27 cellular contexts compared by ENCODE assay signal in genomic region chr2:7588295-7588694, GRCh38.
DNase-seq lines count a peak whose midpoint lies in the region; ATAC-seq and TF ChIP-seq lines count a peak whose summit lies in the region.
"Had no signal": no experiment of that assay in that cellular context is flagged by ENCODE, and none has a peak within 500 bp of the region (broad histone marks: within the 10 kb centered on the region; RNA-seq: fewer than 3 reads in every experiment).

No MANE protein-coding gene starts in this region.

- H3K4me1 ChIP-seq in GM23248 (ENCODE audit: insufficient read depth) (no peaks in the 10 kb centered on the region), mesenchymal stem cell (ENCODE audit: control insufficient read depth, insufficient read depth, low read depth, low read length) (no peaks in the 10 kb centered on the region), right lobe of liver (no peaks in the 10 kb centered on the region)
- H3K4me1 ChIP-seq: A549, left lung, pancreas, right atrium auricular region had no signal

- POLR2A ChIA-PET in activated CD4-positive, alpha-beta T cell treated with anti-CD3 and anti-CD28 coated beads for 36 hours (lab: Charles Lee): no interaction called here
- POLR2A ChIA-PET in activated CD4-positive, alpha-beta T cell treated with anti-CD3 and anti-CD28 coated beads, Interleukin-2, amount 10 ng/mL, durations not matched to agents 7 days and 5 days (lab: Charles Lee): no interaction called here

- peak overlapping the region; percentile 71 for H3K27ac Mint-ChIP-seq in activated CD4-positive, alpha-beta T cell treated with anti-CD3 and anti-CD28 coated beads for 36 hours
- H3K27ac Mint-ChIP-seq in activated CD4-positive, alpha-beta T cell treated with anti-CD3 and anti-CD28 coated beads, Interleukin-2, amount 10 ng/mL, durations not matched to agents 7 days and 5 days: no peak overlapping the region
- peak overlapping the region; percentile 61 for H3K27ac Mint-ChIP-seq in activated T-helper 1 cell treated with anti-CD3 and anti-CD28 coated beads, Interleukin-12 subunit alpha, Interleukin-12 subunit beta, Interleukin-2, Interleukin-4 antibody, amounts not matched to agents 30 ng/mL and 10 ng/mL and 1 ng/mL, durations not matched to agents 14 hours and 24 hours and 36 hours
- H3K27ac Mint-ChIP-seq: GM23338, nephron progenitor cell, WTC11 had no signal

- no peak overlapping the region for H4K91ac ChIP-seq in mesenchymal stem cell (ENCODE audit: low read length)

- no peaks in the 10 kb centered on the region for H3K27me3 ChIP-seq in GM23248 (replicated peaks; ENCODE audit: insufficient read depth)
- peaks cover 0 to 10% of the 10 kb centered on the region in 2 experiments for H3K27me3 ChIP-seq in mesenchymal stem cell (ENCODE audit: control insufficient read depth in 1 of 2, insufficient read depth in 1 of 2, low read length in 2 of 2)
- no peaks in the 10 kb centered on the region for H3K27me3 ChIP-seq in right lobe of liver
- H3K27me3 ChIP-seq: left lung, pancreas, right atrium auricular region had no signal

- no peaks in the 10 kb centered on the region for H3K79me2 ChIP-seq in GM23248 (ENCODE audit: insufficient read depth)

- CTCF ChIA-PET in activated CD4-positive, alpha-beta T cell treated with anti-CD3 and anti-CD28 coated beads for 36 hours (lab: Charles Lee): no interaction called here
- CTCF ChIA-PET in activated CD4-positive, alpha-beta T cell treated with anti-CD3 and anti-CD28 coated beads, Interleukin-2, amount 10 ng/mL, durations not matched to agents 7 days and 5 days (lab: Charles Lee): no interaction called here

- peaks cover 41% of the 10 kb centered on the region for H3K4me1 Mint-ChIP-seq in activated CD4-positive, alpha-beta T cell treated with anti-CD3 and anti-CD28 coated beads for 36 hours
- H3K4me1 Mint-ChIP-seq in activated CD4-positive, alpha-beta T cell treated with anti-CD3 and anti-CD28 coated beads, Interleukin-2, amount 10 ng/mL, durations not matched to agents 7 days and 5 days: peaks cover 9% of the 10 kb centered on the region
- peaks cover 37% of the 10 kb centered on the region for H3K4me1 Mint-ChIP-seq in activated T-helper 1 cell treated with anti-CD3 and anti-CD28 coated beads, Interleukin-12 subunit alpha, Interleukin-12 subunit beta, Interleukin-2, Interleukin-4 antibody, amounts not matched to agents 30 ng/mL and 10 ng/mL and 1 ng/mL, durations not matched to agents 14 hours and 24 hours and 36 hours (ENCODE audit: low read depth)

- H3K4me3 ChIP-seq in GM23248 (no peak overlapping the region), mesenchymal stem cell (ENCODE audit: insufficient read depth in 1 of 2, low read depth in 1 of 2, low read length in 2 of 2) (no peak overlapping the region), right lobe of liver (no peak overlapping the region)
- H3K4me3 ChIP-seq: A549, dorsolateral prefrontal cortex, GM23338, left lung, pancreas, right atrium auricular region had no signal

- no peak overlapping the region for H2AFZ ChIP-seq in GM23248
- no peak overlapping the region for H2AFZ ChIP-seq in mesenchymal stem cell (ENCODE audit: low read depth, low read length)
- H2AFZ ChIP-seq: GM23338 had no signal

- no peak overlapping the region for H3K4me2 ChIP-seq in GM23248 (ENCODE audit: unreplicated experiment)
- H3K4me2 ChIP-seq in mesenchymal stem cell (ENCODE audit: low read length, poor library complexity, severe bottlenecking): no peak overlapping the region
- H3K4me2 ChIP-seq: A549, GM23338 had no signal

- intact Hi-C loops in activated CD4-positive, alpha-beta T cell treated with anti-CD3 and anti-CD28 coated beads for 36 hours (cut with DNase I, micrococcal nuclease): loop anchor here (2.0 to 10.0 kb wide), 6 partner anchors 151 to 1097 kb away; partner anchors contain the start of gene ID2 (in 1 of the 2)
- intact Hi-C loops in activated T-helper 1 cell treated with anti-CD3 and anti-CD28 coated beads, Interleukin-12 subunit alpha, Interleukin-12 subunit beta, Interleukin-2, Interleukin-4 antibody, amounts not matched to agents 30 ng/mL and 10 ng/mL and 1 ng/mL, durations not matched to agents 14 hours and 24 hours and 36 hours (cut with micrococcal nuclease): loop anchor here (1.0 to 5.0 kb wide), 9 partner anchors 21 to 954 kb away; no protein-coding TSS in a partner anchor
- intact Hi-C loops in right lobe of liver (cut with DNase I): no loop called here

- H3K9ac ChIP-seq in GM23248 (no peak overlapping the region), mesenchymal stem cell (ENCODE audit: low read length) (no peak overlapping the region)

- H2BK12ac ChIP-seq in mesenchymal stem cell (ENCODE audit: low read length in 2 of 2): no peak overlapping the region

- H3F3A ChIP-seq in GM23248 (ENCODE audit: insufficient read depth): no peaks in the 10 kb centered on the region

- no peak overlapping the region for H2BK15ac ChIP-seq in mesenchymal stem cell (ENCODE audit: low read depth, poor library complexity, severe bottlenecking)

- TF ChIP-seq CTCF in right lobe of liver (IDR thresholded peaks at IDR 0.05): no peak

- H3K18ac ChIP-seq in mesenchymal stem cell (ENCODE audit: low read depth in 1 of 2, low read length in 2 of 2): no peak overlapping the region

- H2AK5ac ChIP-seq in mesenchymal stem cell (ENCODE audit: low read length, severe bottlenecking): no peak overlapping the region

- no peak overlapping the region for H3K4ac ChIP-seq in mesenchymal stem cell (ENCODE audit: low read depth in 1 of 2, low read length in 2 of 2)

- H3K9me3 Mint-ChIP-seq in activated CD4-positive, alpha-beta T cell treated with anti-CD3 and anti-CD28 coated beads for 36 hours (ENCODE audit: low read depth): peaks cover 2% of the 10 kb centered on the region
- H3K9me3 Mint-ChIP-seq in activated CD4-positive, alpha-beta T cell treated with anti-CD3 and anti-CD28 coated beads, Interleukin-2, amount 10 ng/mL, durations not matched to agents 7 days and 5 days: peaks cover 17% of the 10 kb centered on the region
- H3K9me3 Mint-ChIP-seq in activated T-helper 1 cell treated with anti-CD3 and anti-CD28 coated beads, Interleukin-12 subunit alpha, Interleukin-12 subunit beta, Interleukin-2, Interleukin-4 antibody, amounts not matched to agents 30 ng/mL and 10 ng/mL and 1 ng/mL, durations not matched to agents 14 hours and 24 hours and 36 hours: peaks cover 25% of the 10 kb centered on the region
- H3K9me3 Mint-ChIP-seq: GM23338, WTC11 had no signal

- no peak for DNase-seq in activated CD4-positive, alpha-beta T cell treated with anti-CD3 and anti-CD28 coated beads for 36 hours
- no peak for DNase-seq in activated CD4-positive, alpha-beta T cell treated with anti-CD3 and anti-CD28 coated beads, Interleukin-2, amount 10 ng/mL, durations not matched to agents 7 days and 5 days
- DNase-seq in GM23248 (peak; percentile 36), mesenchymal stem cell (peak; percentile 5), right lobe of liver (no peak)
- no peak for DNase-seq in activated T-helper 1 cell treated with anti-CD3 and anti-CD28 coated beads, Interleukin-12 subunit alpha, Interleukin-12 subunit beta, Interleukin-2, Interleukin-4 antibody, amounts not matched to agents 30 ng/mL and 10 ng/mL and 1 ng/mL, durations not matched to agents 14 hours and 24 hours and 36 hours (ENCODE audit: low spot score)
- DNase-seq: activated CD8-positive, alpha-beta memory T cell treated with anti-CD3 and anti-CD28 coated beads for 24 hours; amygdala; dorsolateral prefrontal cortex; hippocampal formation; left lung; NCI-H1417; NCI-H2081 treated with DMSO at 0.1 percent for 48 hours; NCI-H510A; nephron progenitor cell; pancreas; stimulated activated CD4-positive, alpha-beta T cell treated with anti-CD3 and anti-CD28 coated beads, Interleukin-12 subunit alpha, Interleukin-12 subunit beta, amount 100 ng/mL, for 4 hours; stimulated activated CD4-positive, alpha-beta T cell treated with anti-CD3 and anti-CD28 coated beads, Interleukin-4, amount 100 ng/mL, for 4 hours; T-helper 9 cell had no signal

- no peak overlapping the region for H4K8ac ChIP-seq in mesenchymal stem cell (ENCODE audit: low read length)

- H3K14ac ChIP-seq in mesenchymal stem cell (ENCODE audit: low read length in 2 of 2): no peak overlapping the region

- no peak overlapping the region for H2BK120ac ChIP-seq in mesenchymal stem cell (ENCODE audit: low read depth, low read length)

- H3K4me3 Mint-ChIP-seq in activated CD4-positive, alpha-beta T cell treated with anti-CD3 and anti-CD28 coated beads for 36 hours: no peak overlapping the region
- no peak overlapping the region for H3K4me3 Mint-ChIP-seq in activated CD4-positive, alpha-beta T cell treated with anti-CD3 and anti-CD28 coated beads, Interleukin-2, amount 10 ng/mL, durations not matched to agents 7 days and 5 days
- peak overlapping the region; percentile 28 for H3K4me3 Mint-ChIP-seq in activated T-helper 1 cell treated with anti-CD3 and anti-CD28 coated beads, Interleukin-12 subunit alpha, Interleukin-12 subunit beta, Interleukin-2, Interleukin-4 antibody, amounts not matched to agents 30 ng/mL and 10 ng/mL and 1 ng/mL, durations not matched to agents 14 hours and 24 hours and 36 hours
- H3K4me3 Mint-ChIP-seq: GM23338, nephron progenitor cell, WTC11 had no signal

- no peak for TF ChIP-seq POLR2A in right lobe of liver (IDR thresholded peaks at IDR 0.05)

- H2BK5ac ChIP-seq in mesenchymal stem cell (ENCODE audit: low read depth, low read length, poor library complexity, severe bottlenecking): no peak overlapping the region

- H3K36me3 Mint-ChIP-seq in activated CD4-positive, alpha-beta T cell treated with anti-CD3 and anti-CD28 coated beads for 36 hours (ENCODE audit: low read depth): no peaks in the 10 kb centered on the region
- H3K36me3 Mint-ChIP-seq in activated CD4-positive, alpha-beta T cell treated with anti-CD3 and anti-CD28 coated beads, Interleukin-2, amount 10 ng/mL, durations not matched to agents 7 days and 5 days (ENCODE audit: low read depth): no peaks in the 10 kb centered on the region
- peaks cover 7% of the 10 kb centered on the region for H3K36me3 Mint-ChIP-seq in activated T-helper 1 cell treated with anti-CD3 and anti-CD28 coated beads, Interleukin-12 subunit alpha, Interleukin-12 subunit beta, Interleukin-2, Interleukin-4 antibody, amounts not matched to agents 30 ng/mL and 10 ng/mL and 1 ng/mL, durations not matched to agents 14 hours and 24 hours and 36 hours (ENCODE audit: low read depth)
- H3K36me3 Mint-ChIP-seq: WTC11 had no signal

- H3K27ac ChIP-seq in GM23248 (no peak overlapping the region), mesenchymal stem cell (ENCODE audit: low read length, poor library complexity, severe bottlenecking) (no peak overlapping the region), right lobe of liver (no peak overlapping the region)
- H3K27ac ChIP-seq: A549, dorsolateral prefrontal cortex, HL-60, left lung, pancreas, right atrium auricular region had no signal

- WGBS in GM23248 (ENCODE audit: low coverage in 1 of 2, low lambda C conversion rate in 2 of 2, missing lambda C conversion rate in 2 of 2), 2 experiments: 55 to 64% methylated on average over 5 of the region's 5 CpGs
- WGBS in mesenchymal stem cell: 80% methylated on average over 3 of the region's 5 CpGs
- 37% methylated on average over 5 of the region's 5 CpGs for WGBS in right lobe of liver (ENCODE audit: insufficient coverage, low coverage, low lambda C conversion rate, missing lambda C conversion rate)

- H3K27me3 Mint-ChIP-seq in activated CD4-positive, alpha-beta T cell treated with anti-CD3 and anti-CD28 coated beads for 36 hours: no peaks in the 10 kb centered on the region
- no peaks in the 10 kb centered on the region for H3K27me3 Mint-ChIP-seq in activated CD4-positive, alpha-beta T cell treated with anti-CD3 and anti-CD28 coated beads, Interleukin-2, amount 10 ng/mL, durations not matched to agents 7 days and 5 days
- no peaks in the 10 kb centered on the region for H3K27me3 Mint-ChIP-seq in activated T-helper 1 cell treated with anti-CD3 and anti-CD28 coated beads, Interleukin-12 subunit alpha, Interleukin-12 subunit beta, Interleukin-2, Interleukin-4 antibody, amounts not matched to agents 30 ng/mL and 10 ng/mL and 1 ng/mL, durations not matched to agents 14 hours and 24 hours and 36 hours (ENCODE audit: insufficient read depth)

- H3K9me2 ChIP-seq in GM23248 (ENCODE audit: insufficient read depth): no peaks in the 10 kb centered on the region

- no peak overlapping the region for H3K23ac ChIP-seq in mesenchymal stem cell (ENCODE audit: low read length in 2 of 2)

- no peaks in the 10 kb centered on the region for H3K9me3 ChIP-seq in GM23248 (ENCODE audit: low read depth)
- H3K9me3 ChIP-seq in mesenchymal stem cell (ENCODE audit: control insufficient read depth, low read length): no peaks in the 10 kb centered on the region
- no peaks in the 10 kb centered on the region for H3K9me3 ChIP-seq in right lobe of liver
- H3K9me3 ChIP-seq: A549, left lung, pancreas, right atrium auricular region had no signal

- no peaks in the 10 kb centered on the region for H3K36me3 ChIP-seq in GM23248 (ENCODE audit: low read depth)
- H3K36me3 ChIP-seq in mesenchymal stem cell (ENCODE audit: control insufficient read depth in 1 of 2, insufficient read depth in 2 of 2, low read depth in 1 of 2, low read length in 2 of 2): no peaks in the 10 kb centered on the region
- no peaks in the 10 kb centered on the region for H3K36me3 ChIP-seq in right lobe of liver
- H3K36me3 ChIP-seq: left lung, pancreas, right atrium auricular region had no signal

- in situ Hi-C loops in GM23248 (cut with MboI): no loop called here

- ATAC-seq in activated CD4-positive, alpha-beta T cell treated with anti-CD3 and anti-CD28 coated beads for 36 hours: peak; percentile 71
- ATAC-seq in GM21515 (IDR thresholded peaks at IDR 0.05; ENCODE audit: unreplicated experiment) (no peak), GM21526 (IDR thresholded peaks at IDR 0.05; ENCODE audit: low FRiP score, unreplicated experiment) (no peak), right lobe of liver (no peak)
- ATAC-seq: A549, GM23338, HepG2, left lung, pancreas, WTC11 had no signal

- no peaks in the 10 kb centered on the region for H3K79me1 ChIP-seq in mesenchymal stem cell (replicated peaks; ENCODE audit: low read length, poor library complexity, severe bottlenecking)

- no peaks in the 10 kb centered on the region for H4K20me1 ChIP-seq in GM23248 (ENCODE audit: insufficient read depth)

Comparison
In these comparisons a context has a peak if more than half of its experiments do, and no peak if none do; other contexts are left out.
1. DNase-seq: peak in GM23248 (single experiment) and mesenchymal stem cell (single experiment); none in activated CD4-positive, alpha-beta T cell treated with anti-CD3 and anti-CD28 coated beads for 36 hours (single experiment), activated CD4-positive, alpha-beta T cell treated with anti-CD3 and anti-CD28 coated beads, Interleukin-2, amount 10 ng/mL, durations not matched to agents 7 days and 5 days (single experiment), activated T-helper 1 cell treated with anti-CD3 and anti-CD28 coated beads, Interleukin-12 subunit alpha, Interleukin-12 subunit beta, Interleukin-2, Interleukin-4 antibody, amounts not matched to agents 30 ng/mL and 10 ng/mL and 1 ng/mL, durations not matched to agents 14 hours and 24 hours and 36 hours (single experiment) and right lobe of liver (0 of 3).
2. intact Hi-C loops: an anchor here in activated CD4-positive, alpha-beta T cell treated with anti-CD3 and anti-CD28 coated beads for 36 hours (2.0 to 10.0 kb wide) and activated T-helper 1 cell treated with anti-CD3 and anti-CD28 coated beads, Interleukin-12 subunit alpha, Interleukin-12 subunit beta, Interleukin-2, Interleukin-4 antibody, amounts not matched to agents 30 ng/mL and 10 ng/mL and 1 ng/mL, durations not matched to agents 14 hours and 24 hours and 36 hours (1.0 to 5.0 kb wide); none called in right lobe of liver.